ENCODE assay signal across 8 cellular contexts in the genomic region with DNA sequence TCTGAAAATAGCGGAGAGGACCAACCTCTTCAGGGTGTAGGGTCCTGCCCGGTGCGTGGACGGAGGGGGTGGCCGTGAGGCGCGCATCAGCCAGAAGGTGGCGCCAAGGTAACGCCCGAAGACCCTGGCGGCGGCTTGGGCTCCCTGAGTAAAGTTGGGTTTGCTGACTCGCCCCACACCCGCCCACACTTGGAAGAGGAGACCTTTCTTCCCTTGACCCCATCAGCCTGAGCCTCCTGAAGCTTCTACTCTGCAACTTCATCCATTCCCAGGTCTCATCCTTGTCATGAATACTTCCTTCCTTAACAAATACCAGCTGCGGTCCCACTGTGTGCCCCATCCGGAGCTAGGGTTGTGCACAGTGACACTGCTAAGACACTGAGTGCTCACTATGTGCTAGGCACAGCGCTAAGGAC. TPM values are rescaled to one million over a fixed set of nuclear protein-coding genes. Genes with fewer than 3 reads are reported as not detected.
DNase-seq lines count a peak whose midpoint lies in the region; ATAC-seq and TF ChIP-seq lines count a peak whose summit lies in the region.

No MANE protein-coding gene starts in this region.

- CTCF ChIA-PET in IMR-90 (lab: Yijun Ruan, JAX): interaction anchor here (0.7 kb wide), 1 partner anchor 217 kb away, joined by 7 read pairs; no protein-coding TSS in a partner anchor

- H3K36me3 ChIP-seq in IMR-90 (ENCODE audit: control insufficient read depth, insufficient read depth, low read length): no peaks in the 10 kb centered on the region

- H2AFZ ChIP-seq in IMR-90 (replicated peaks; ENCODE audit: low read length, poor library complexity): peak overlapping the region; percentile 6

- H2BK5ac ChIP-seq in IMR-90 (ENCODE audit: low read depth, low read length, poor library complexity, severe bottlenecking): no peak overlapping the region

- no peak overlapping the region for H3K56ac ChIP-seq in IMR-90 (ENCODE audit: extremely low read depth, insufficient read depth, low read length)

- H3K9ac ChIP-seq in IMR-90 (ENCODE audit: low read depth, low read length): no peak overlapping the region

- H3K79me1 ChIP-seq in IMR-90 (ENCODE audit: low read depth in 1 of 2, low read length in 2 of 2): no peaks in the 10 kb centered on the region

- no peak overlapping the region for H3K4me2 ChIP-seq in IMR-90 (ENCODE audit: low read depth, low read length)

- no peaks in the 10 kb centered on the region for H3K9me1 ChIP-seq in IMR-90 (ENCODE audit: insufficient read depth, low read length)

- H3K4ac ChIP-seq in IMR-90 (ENCODE audit: low read depth, low read length): no peak overlapping the region

- H2BK120ac ChIP-seq in IMR-90 (ENCODE audit: low read depth, low read length): no peak overlapping the region

- no peak overlapping the region for H3K14ac ChIP-seq in IMR-90 (replicated peaks; ENCODE audit: low read depth, low read length)

- intact Hi-C loops in IMR-90 (cut with micrococcal nuclease): loop anchor here (1.0 to 5.0 kb wide), 5 partner anchors 195 to 352 kb away; no protein-coding TSS in a partner anchor

- H2AK9ac ChIP-seq in IMR-90 (replicated peaks; ENCODE audit: low read depth, low read length, poor library complexity): no peak overlapping the region

- H3K4me1 ChIP-seq in IMR-90 (ENCODE audit: control insufficient read depth, insufficient read depth, low read length): no peaks in the 10 kb centered on the region

- no peak overlapping the region for H2AK5ac ChIP-seq in IMR-90 (ENCODE audit: low read depth, low read length)

- H3K36me3 Mint-ChIP-seq in nephron progenitor cell (ENCODE audit: low read depth): no peaks in the 10 kb centered on the region

- WGBS in IMR-90 (ENCODE audit: extremely low coverage in 2 of 2, insufficient read length in 1 of 2), 2 experiments: 15% methylated on average over 10 of the region's 17 CpGs; no CpG with 5 or more reads in 1 of the 2 experiments

- POLR2A ChIA-PET in IMR-90 (lab: Charles Lee; ENCODE audit: unreplicated experiment): no interaction called here

- peaks cover 46% of the 10 kb centered on the region for H3K27me3 ChIP-seq in IMR-90 (ENCODE audit: control insufficient read depth, insufficient read depth, low read length)

- no peaks in the 10 kb centered on the region for H3K9me3 ChIP-seq in IMR-90 (ENCODE audit: control insufficient read depth, insufficient read depth, low read length)

- no peak overlapping the region for H3K27ac Mint-ChIP-seq in nephron progenitor cell

- H3K4me1 Mint-ChIP-seq in nephron progenitor cell: no peaks in the 10 kb centered on the region

- no peak overlapping the region for H4K5ac ChIP-seq in IMR-90 (ENCODE audit: low read depth, low read length)

- H3K9me3 Mint-ChIP-seq in nephron progenitor cell: no peaks in the 10 kb centered on the region

- in situ Hi-C loops in IMR-90 (cut with MboI; ENCODE audit: low sequenced_read_pairs): no loop called here

- no peak overlapping the region for H3K23ac ChIP-seq in IMR-90 (ENCODE audit: low read depth, low read length)

- H3K18ac ChIP-seq in IMR-90 (ENCODE audit: low read depth, low read length): no peak overlapping the region

- H4K91ac ChIP-seq in IMR-90 (ENCODE audit: insufficient read depth, low read depth, low read length): no peak overlapping the region

- DNase-seq in ELF-1 (ENCODE audit: low read depth, low spot score) (peak; percentile 79), IMR-90 (peak; percentile 43), OCI-M1 (lab: John Stamatoyannopoulos, UW) (peak; percentile 81), activated T-cell treated with anti-CD3 and anti-CD28 coated beads for 4 hours (peak; percentile 33), fibroblast of gingiva (ENCODE audit: low read depth) (peak; percentile 34), nephron progenitor cell (peak; percentile 89)
- peak in 5 of 6 experiments; percentile 16 to 41 (median 24) for DNase-seq in stimulated activated naive CD4-positive, alpha-beta T cell (lab: John Stamatoyannopoulos, UW)

- H3K27me3 Mint-ChIP-seq in nephron progenitor cell (ENCODE audit: low read depth, poor library complexity): peaks cover 91% of the 10 kb centered on the region

- H2BK15ac ChIP-seq in IMR-90 (ENCODE audit: low read depth, low read length): no peak overlapping the region

- peak; percentile 81 for TF ChIP-seq CTCF in IMR-90 (conservative IDR thresholded peaks at IDR 0.05; ENCODE audit: low read depth, low read length)
- TF ChIP-seq CTCF in nephron progenitor cell (IDR thresholded peaks at IDR 0.05): peak; percentile 86

- dilution Hi-C loops in IMR-90 (cut with HindIII; ENCODE audit: low sequenced_read_pairs, unreplicated experiment): no loop called here

- no peak overlapping the region for H3K4me3 Mint-ChIP-seq in nephron progenitor cell

- TF ChIP-seq POLR2A in IMR-90 (IDR thresholded peaks at IDR 0.05; ENCODE audit: low read depth, low read length): no peak

- no TSS peak for BruUV-seq in IMR-90 (replicated peaks; lab: Mats Ljungman, UMichigan)

- no peaks in the 10 kb centered on the region for H4K20me1 ChIP-seq in IMR-90 (ENCODE audit: insufficient read depth, low read length)

- H3K27ac ChIP-seq in IMR-90 (ENCODE audit: insufficient read depth, low read length): no peak overlapping the region

- H4K8ac ChIP-seq in IMR-90 (ENCODE audit: low read depth in 2 of 2, low read length in 2 of 2): no peak overlapping the region

- no peak overlapping the region for H3K4me3 ChIP-seq in IMR-90 (ENCODE audit: insufficient read depth, low read depth, low read length)

- peak; percentile 85 for TF ChIP-seq RAD21 in IMR-90 (IDR thresholded peaks at IDR 0.05; ENCODE audit: low read length)

- H2BK20ac ChIP-seq in IMR-90 (ENCODE audit: low read depth, low read length): no peak overlapping the region

- ATAC-seq in IMR-90 (ENCODE audit: low read depth) (peak; percentile 96), HG03139 (IDR thresholded peaks at IDR 0.05; ENCODE audit: unreplicated experiment) (no peak)

TF ChIP-seq in IMR-90, 13 proteins besides CTCF, POLR2A, EP300 and RAD21:
- no peak for TF ChIP-seq RCOR1 (IDR thresholded peaks at IDR 0.05; ENCODE audit: insufficient replicate concordance, low read length)
- TF ChIP-seq CEBPB (IDR thresholded peaks at IDR 0.05; ENCODE audit: low read depth, low read length): no peak
- TF ChIP-seq, protein P1, sequence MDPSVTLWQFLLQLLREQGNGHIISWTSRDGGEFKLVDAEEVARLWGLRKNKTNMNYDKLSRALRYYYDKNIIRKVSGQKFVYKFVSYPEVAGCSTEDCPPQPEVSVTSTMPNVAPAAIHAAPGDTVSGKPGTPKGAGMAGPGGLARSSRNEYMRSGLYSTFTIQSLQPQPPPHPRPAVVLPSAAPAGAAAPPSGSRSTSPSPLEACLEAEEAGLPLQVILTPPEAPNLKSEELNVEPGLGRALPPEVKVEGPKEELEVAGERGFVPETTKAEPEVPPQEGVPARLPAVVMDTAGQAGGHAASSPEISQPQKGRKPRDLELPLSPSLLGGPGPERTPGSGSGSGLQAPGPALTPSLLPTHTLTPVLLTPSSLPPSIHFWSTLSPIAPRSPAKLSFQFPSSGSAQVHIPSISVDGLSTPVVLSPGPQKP (IDR thresholded peaks at IDR 0.05; ENCODE audit: borderline replicate concordance, low read depth, low read length): no peak
- TF ChIP-seq BHLHE40 (IDR thresholded peaks at IDR 0.05; ENCODE audit: low read depth, low read length): no peak
- peak; percentile 62 for TF ChIP-seq SMC3 (IDR thresholded peaks at IDR 0.05; ENCODE audit: low read depth, low read length)
- TF ChIP-seq MAZ (IDR thresholded peaks at IDR 0.05; ENCODE audit: borderline replicate concordance, low read depth, low read length): peak; percentile 14; the same call in 1 of the 2 replicates
TF ChIP-seq in IMR-90: peak in this region for 2.

RNA-seq across cellular contexts. Expression of gene CD40, which starts 14.6 kb away (rescaled TPM):
- 0.28 and 0.36 TPM in 2 replicates for total RNA-seq in IMR-90 (2012; rRNA removed)
- 0.52 and 0.92 TPM in 2 replicates for polyA plus RNA-seq in IMR-90 (2012; rRNA removed)
- 0.62 and 1.2 TPM in 2 replicates for polyA plus RNA-seq in IMR-90 (2012; cell fraction: cytosol; rRNA removed)
- 1.1 and 1.6 TPM in 2 replicates for polyA plus RNA-seq in IMR-90 (2012; cell fraction: nucleus; rRNA removed; ENCODE audit: low replicate concordance)

RNA-seq across cellular contexts. Expression of gene NCOA5, which starts 43.0 kb away (rescaled TPM):
- 20.6 and 22.5 TPM in 2 replicates for total RNA-seq in IMR-90 (2012; rRNA removed)
- 17.0 and 17.4 TPM in 2 replicates for polyA plus RNA-seq in IMR-90 (2012; rRNA removed)
- 9.2 and 9.5 TPM in 2 replicates for polyA plus RNA-seq in IMR-90 (2012; cell fraction: cytosol; rRNA removed)
- polyA plus RNA-seq in IMR-90 (2012; cell fraction: nucleus; rRNA removed; ENCODE audit: low replicate concordance): 20.7 and 35.7 TPM in 2 replicates

Comparison
In these comparisons a context has a peak if more than half of its experiments do, and no peak if none do; other contexts are left out.
1. DNase-seq: peak in every context shown above with its lines; median percentile 89 in nephron progenitor cell; 81 in OCI-M1; 79 in ELF-1; 43 in IMR-90; 34 in fibroblast of gingiva; 33 in activated T-cell treated with anti-CD3 and anti-CD28 coated beads for 4 hours; 24 in stimulated activated naive CD4-positive, alpha-beta T cell.